ENCODE assay signal across 10 cellular contexts in genomic region chr11:63667993-63668392, GRCh38. TPM values are rescaled to one million over a fixed set of nuclear protein-coding genes. Genes with fewer than 3 reads are reported as not detected.
DNase-seq lines count a peak whose midpoint lies in the region; ATAC-seq and TF ChIP-seq lines count a peak whose summit lies in the region.
"Had no signal": no experiment of that assay in that cellular context is flagged by ENCODE, and none has a peak within 500 bp of the region (broad histone marks: within the 10 kb centered on the region; RNA-seq: fewer than 3 reads in every experiment).

No MANE protein-coding gene starts in this region.

- H3K4me3 Mint-ChIP-seq in stimulated activated naive CD8-positive, alpha-beta T cell treated with anti-CD3 and anti-CD28 coated beads, Interleukin-15, amount 100 ng/mL, for 72 hours, result no peak overlapping the region
- peak overlapping the region; percentile 47 for H3K4me3 Mint-ChIP-seq in activated naive CD8-positive, alpha-beta T cell
- H3K4me3 Mint-ChIP-seq in naive thymus-derived CD8-positive, alpha-beta T cell, result peak overlapping the region in 1 of 10 donors; percentile 47
- H3K4me3 Mint-ChIP-seq in glutamatergic neuron (ENCODE audit: unreplicated experiment), result no peak overlapping the region

- no peaks in the 10 kb centered on the region for H3K27me3 Mint-ChIP-seq in stimulated activated naive CD8-positive, alpha-beta T cell treated with anti-CD3 and anti-CD28 coated beads, Interleukin-15, amount 100 ng/mL, for 72 hours
- no peaks in the 10 kb centered on the region for H3K27me3 Mint-ChIP-seq in activated naive CD8-positive, alpha-beta T cell
- no peaks in the 10 kb centered on the region for H3K27me3 Mint-ChIP-seq in naive thymus-derived CD8-positive, alpha-beta T cell
- peaks cover 1% of the 10 kb centered on the region for H3K27me3 Mint-ChIP-seq in glutamatergic neuron (ENCODE audit: unreplicated experiment)

- H3K36me3 Mint-ChIP-seq in activated naive CD8-positive, alpha-beta T cell, result peaks cover 3% of the 10 kb centered on the region
- peaks cover 0 to 3% (median 0%) of the 10 kb centered on the region in 3 donors for H3K36me3 Mint-ChIP-seq in naive thymus-derived CD8-positive, alpha-beta T cell
- H3K36me3 Mint-ChIP-seq in glutamatergic neuron (ENCODE audit: unreplicated experiment), result no peaks in the 10 kb centered on the region

- H3K9me3 Mint-ChIP-seq in stimulated activated naive CD8-positive, alpha-beta T cell treated with anti-CD3 and anti-CD28 coated beads, Interleukin-15, amount 100 ng/mL, for 72 hours, result no peaks in the 10 kb centered on the region
- no peaks in the 10 kb centered on the region for H3K9me3 Mint-ChIP-seq in activated naive CD8-positive, alpha-beta T cell (ENCODE audit: low read depth)
- H3K9me3 Mint-ChIP-seq in naive thymus-derived CD8-positive, alpha-beta T cell, result no peaks in the 10 kb centered on the region
- H3K9me3 Mint-ChIP-seq in glutamatergic neuron (ENCODE audit: unreplicated experiment), result peaks cover 6% of the 10 kb centered on the region

- TF ChIP-seq CTCF in glutamatergic neuron (IDR thresholded peaks at IDR 0.05; ENCODE audit: partially characterized antibody, unreplicated experiment), result no peak

- H3K4me1 Mint-ChIP-seq in stimulated activated naive CD8-positive, alpha-beta T cell treated with anti-CD3 and anti-CD28 coated beads, Interleukin-15, amount 100 ng/mL, for 72 hours, result peaks cover 56% of the 10 kb centered on the region
- H3K4me1 Mint-ChIP-seq in activated naive CD8-positive, alpha-beta T cell (ENCODE audit: low read depth), result peaks cover 48% of the 10 kb centered on the region
- H3K4me1 Mint-ChIP-seq in naive thymus-derived CD8-positive, alpha-beta T cell, result peaks cover 12 to 67% (median 44%) of the 10 kb centered on the region in 4 donors
- H3K4me1 Mint-ChIP-seq in glutamatergic neuron (ENCODE audit: low read depth, unreplicated experiment), result peaks cover 3% of the 10 kb centered on the region

- peak; percentile 70 for ATAC-seq in stimulated activated naive CD8-positive, alpha-beta T cell treated with anti-CD3 and anti-CD28 coated beads, Interleukin-15, Interleukin-2, amounts not matched to agents 100 U/mL and 50 U/mL, for 24 hours
- no peak for ATAC-seq in stimulated activated naive CD8-positive, alpha-beta T cell treated with anti-CD3 and anti-CD28 coated beads, Interleukin-15, amount 100 ng/mL, for 72 hours
- no peak for ATAC-seq in naive thymus-derived CD8-positive, alpha-beta T cell
- ATAC-seq in HG02973 (IDR thresholded peaks at IDR 0.05; ENCODE audit: unreplicated experiment), result no peak

- POLR2A ChIA-PET in naive thymus-derived CD8-positive, alpha-beta T cell (lab: Charles Lee), result interaction anchor here (1.5 kb wide), 1 partner anchor 9 kb away, joined by 7 read pairs; no protein-coding TSS in a partner anchor

- DNase-seq in stimulated activated naive CD8-positive, alpha-beta T cell treated with anti-CD3 and anti-CD28 coated beads, Interleukin-15, Interleukin-2, amounts not matched to agents 100 U/mL and 50 U/mL, for 24 hours, result no peak
- DNase-seq in stimulated activated naive CD8-positive, alpha-beta T cell treated with anti-CD3 and anti-CD28 coated beads, Interleukin-15, amount 100 ng/mL, for 72 hours, result no peak
- peak; percentile 13 for DNase-seq in iPS-NIHi7 (ENCODE audit: extremely low spot score)
- no peak for DNase-seq in naive thymus-derived CD8-positive, alpha-beta T cell
- DNase-seq in GM19238 (ENCODE audit: insufficient read length, low spot score), result no peak
- no peak for DNase-seq in glutamatergic neuron
- DNase-seq: GDM1, NCI-H2029 treated with DMSO at 0.1 percent for 48 hours had no signal

- H3K27ac Mint-ChIP-seq in stimulated activated naive CD8-positive, alpha-beta T cell treated with anti-CD3 and anti-CD28 coated beads, Interleukin-15, amount 100 ng/mL, for 72 hours, result no peak overlapping the region
- peak overlapping the region; percentile 66 for H3K27ac Mint-ChIP-seq in activated naive CD8-positive, alpha-beta T cell
- peak overlapping the region in 1 of 10 donors; percentile 4 for H3K27ac Mint-ChIP-seq in naive thymus-derived CD8-positive, alpha-beta T cell
- H3K27ac Mint-ChIP-seq in glutamatergic neuron (ENCODE audit: unreplicated experiment), result no peak overlapping the region

RNA-seq across cellular contexts. Expression of gene ATL3, which starts 3.2 kb away (rescaled TPM):
- total RNA-seq in naive thymus-derived CD8-positive, alpha-beta T cell, result 10 to 100 TPM; 36.2 to 37.5 TPM
- 10 to 100 TPM; 17.1 to 27.0 (median 19.4) TPM for polyA plus RNA-seq in naive thymus-derived CD8-positive, alpha-beta T cell
- 9.4 TPM for total RNA-seq in glutamatergic neuron (ENCODE audit: unreplicated experiment)

RNA-seq across cellular contexts. Expression of gene RTN3, which starts 13.3 kb away (rescaled TPM):
- total RNA-seq in naive thymus-derived CD8-positive, alpha-beta T cell, result 10 to 100 TPM; 39.0 to 41.7 TPM
- 10 to 100 TPM; 28.0 to 43.1 (median 35.9) TPM for polyA plus RNA-seq in naive thymus-derived CD8-positive, alpha-beta T cell
- total RNA-seq in glutamatergic neuron (ENCODE audit: unreplicated experiment), result 338 TPM

RNA-seq across cellular contexts. Expression of gene PLAAT3, which starts 53.8 kb away (rescaled TPM):
- total RNA-seq in naive thymus-derived CD8-positive, alpha-beta T cell, result 1 to 10 TPM; 1.7 to 3.3 TPM
- 10 to 100 TPM in 1 of 3 donors, 1 to 10 TPM in 2; 7.6 to 28.7 (median 8.6) TPM for polyA plus RNA-seq in naive thymus-derived CD8-positive, alpha-beta T cell
- total RNA-seq in glutamatergic neuron (ENCODE audit: unreplicated experiment), result 43.6 TPM

Comparison
In these comparisons a context has a peak if more than half of its experiments do, and no peak if none do; other contexts are left out.
1. RNA of gene PLAAT3, which starts 53.8 kb away (total RNA-seq): 43.6 TPM in glutamatergic neuron (single experiment); 1.7 to 3.3 TPM in naive thymus-derived CD8-positive, alpha-beta T cell; every median in the first group is over 10 times any median in the second.